Comparison of ENCODE assay signal across 1 cellular context in the genomic region with DNA sequence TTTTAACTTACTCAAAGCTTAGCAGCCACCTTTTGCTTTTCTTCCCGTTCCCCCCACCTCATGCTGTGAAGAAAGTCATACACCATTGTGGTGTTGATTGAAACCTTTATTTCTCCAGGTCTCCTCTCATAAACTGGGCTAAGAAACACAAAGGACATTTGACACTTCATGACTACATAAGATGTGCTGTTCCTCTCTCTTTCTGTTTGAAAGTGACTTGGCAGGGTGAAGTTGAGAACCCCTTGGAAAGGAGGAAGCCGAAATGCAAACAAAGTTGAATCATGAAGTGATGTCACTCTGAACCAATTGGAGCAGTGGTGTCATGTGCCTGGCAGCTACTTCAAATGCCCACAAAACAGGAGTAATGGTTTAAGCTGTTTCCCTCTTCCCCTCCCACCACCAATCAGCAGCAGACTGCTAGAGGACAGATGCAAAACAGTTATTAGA.
TF ChIP-seq lines count a peak whose summit lies in the region.

No MANE protein-coding gene starts in this region.

TF ChIP-seq in HEK293, 187 proteins besides CTCF, POLR2A, EP300 and RAD21 (continued from another document and continues in another):
- TF ChIP-seq ZNF140 (tag by site-specific recombination; IDR thresholded peaks at IDR 0.05): no peak
- TF ChIP-seq BCL11B (tag by site-specific recombination; IDR thresholded peaks at IDR 0.05; ENCODE audit: low read depth): no peak
- TF ChIP-seq ZNF341 (tag by site-specific recombination; IDR thresholded peaks at IDR 0.05; ENCODE audit: low read depth): peak; percentile 84
- TF ChIP-seq, protein P1, sequence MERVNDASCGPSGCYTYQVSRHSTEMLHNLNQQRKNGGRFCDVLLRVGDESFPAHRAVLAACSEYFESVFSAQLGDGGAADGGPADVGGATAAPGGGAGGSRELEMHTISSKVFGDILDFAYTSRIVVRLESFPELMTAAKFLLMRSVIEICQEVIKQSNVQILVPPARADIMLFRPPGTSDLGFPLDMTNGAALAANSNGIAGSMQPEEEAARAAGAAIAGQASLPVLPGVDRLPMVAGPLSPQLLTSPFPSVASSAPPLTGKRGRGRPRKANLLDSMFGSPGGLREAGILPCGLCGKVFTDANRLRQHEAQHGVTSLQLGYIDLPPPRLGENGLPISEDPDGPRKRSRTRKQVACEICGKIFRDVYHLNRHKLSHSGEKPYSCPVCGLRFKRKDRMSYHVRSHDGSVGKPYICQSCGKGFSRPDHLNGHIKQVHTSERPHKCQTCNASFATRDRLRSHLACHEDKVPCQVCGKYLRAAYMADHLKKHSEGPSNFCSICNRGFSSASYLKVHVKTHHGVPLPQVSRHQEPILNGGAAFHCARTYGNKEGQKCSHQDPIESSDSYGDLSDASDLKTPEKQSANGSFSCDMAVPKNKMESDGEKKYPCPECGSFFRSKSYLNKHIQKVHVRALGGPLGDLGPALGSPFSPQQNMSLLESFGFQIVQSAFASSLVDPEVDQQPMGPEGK (tag by site-specific recombination; IDR thresholded peaks at IDR 0.05): peak; percentile 41; the same call in 1 of the 2 replicates
- no peak for TF ChIP-seq ZNF677 (tag by site-specific recombination; IDR thresholded peaks at IDR 0.05)
- peak; percentile 92 for TF ChIP-seq ZXDB (tag by site-specific recombination; IDR thresholded peaks at IDR 0.05)
- TF ChIP-seq ZFP37 (tag by site-specific recombination; IDR thresholded peaks at IDR 0.05): peak; percentile 59; the same call in 1 of the 2 replicates
- TF ChIP-seq ZNF132 (tag by site-specific recombination; IDR thresholded peaks at IDR 0.05; ENCODE audit: borderline replicate concordance): no peak
- TF ChIP-seq ZNF792 (tag by site-specific recombination; IDR thresholded peaks at IDR 0.05): no peak
- TF ChIP-seq ZBTB17 (tag by site-specific recombination; IDR thresholded peaks at IDR 0.05): peak; percentile 80
- peak; percentile 95 for TF ChIP-seq ZNF394 (tag by site-specific recombination; IDR thresholded peaks at IDR 0.05; ENCODE audit: borderline replicate concordance)
- no peak for TF ChIP-seq ZNF391 (tag by site-specific recombination; IDR thresholded peaks at IDR 0.05; ENCODE audit: borderline replicate concordance, low read depth)
- TF ChIP-seq HOXC10 (CRISPR knock-in tag; IDR thresholded peaks at IDR 0.05): no peak
- TF ChIP-seq ZNF629 (tag by site-specific recombination; IDR thresholded peaks at IDR 0.05): peak; percentile 98
- TF ChIP-seq ZNF202 (tag by site-specific recombination; IDR thresholded peaks at IDR 0.05; ENCODE audit: borderline replicate concordance): no peak
- TF ChIP-seq ZNF366 (tag by site-specific recombination; conservative IDR thresholded peaks at IDR 0.05): peak; percentile 96
- TF ChIP-seq ZNF561 (tag by site-specific recombination; IDR thresholded peaks at IDR 0.05; ENCODE audit: borderline replicate concordance): peak; percentile 86; the same call in 1 of the 2 replicates
- TF ChIP-seq, protein P2, sequence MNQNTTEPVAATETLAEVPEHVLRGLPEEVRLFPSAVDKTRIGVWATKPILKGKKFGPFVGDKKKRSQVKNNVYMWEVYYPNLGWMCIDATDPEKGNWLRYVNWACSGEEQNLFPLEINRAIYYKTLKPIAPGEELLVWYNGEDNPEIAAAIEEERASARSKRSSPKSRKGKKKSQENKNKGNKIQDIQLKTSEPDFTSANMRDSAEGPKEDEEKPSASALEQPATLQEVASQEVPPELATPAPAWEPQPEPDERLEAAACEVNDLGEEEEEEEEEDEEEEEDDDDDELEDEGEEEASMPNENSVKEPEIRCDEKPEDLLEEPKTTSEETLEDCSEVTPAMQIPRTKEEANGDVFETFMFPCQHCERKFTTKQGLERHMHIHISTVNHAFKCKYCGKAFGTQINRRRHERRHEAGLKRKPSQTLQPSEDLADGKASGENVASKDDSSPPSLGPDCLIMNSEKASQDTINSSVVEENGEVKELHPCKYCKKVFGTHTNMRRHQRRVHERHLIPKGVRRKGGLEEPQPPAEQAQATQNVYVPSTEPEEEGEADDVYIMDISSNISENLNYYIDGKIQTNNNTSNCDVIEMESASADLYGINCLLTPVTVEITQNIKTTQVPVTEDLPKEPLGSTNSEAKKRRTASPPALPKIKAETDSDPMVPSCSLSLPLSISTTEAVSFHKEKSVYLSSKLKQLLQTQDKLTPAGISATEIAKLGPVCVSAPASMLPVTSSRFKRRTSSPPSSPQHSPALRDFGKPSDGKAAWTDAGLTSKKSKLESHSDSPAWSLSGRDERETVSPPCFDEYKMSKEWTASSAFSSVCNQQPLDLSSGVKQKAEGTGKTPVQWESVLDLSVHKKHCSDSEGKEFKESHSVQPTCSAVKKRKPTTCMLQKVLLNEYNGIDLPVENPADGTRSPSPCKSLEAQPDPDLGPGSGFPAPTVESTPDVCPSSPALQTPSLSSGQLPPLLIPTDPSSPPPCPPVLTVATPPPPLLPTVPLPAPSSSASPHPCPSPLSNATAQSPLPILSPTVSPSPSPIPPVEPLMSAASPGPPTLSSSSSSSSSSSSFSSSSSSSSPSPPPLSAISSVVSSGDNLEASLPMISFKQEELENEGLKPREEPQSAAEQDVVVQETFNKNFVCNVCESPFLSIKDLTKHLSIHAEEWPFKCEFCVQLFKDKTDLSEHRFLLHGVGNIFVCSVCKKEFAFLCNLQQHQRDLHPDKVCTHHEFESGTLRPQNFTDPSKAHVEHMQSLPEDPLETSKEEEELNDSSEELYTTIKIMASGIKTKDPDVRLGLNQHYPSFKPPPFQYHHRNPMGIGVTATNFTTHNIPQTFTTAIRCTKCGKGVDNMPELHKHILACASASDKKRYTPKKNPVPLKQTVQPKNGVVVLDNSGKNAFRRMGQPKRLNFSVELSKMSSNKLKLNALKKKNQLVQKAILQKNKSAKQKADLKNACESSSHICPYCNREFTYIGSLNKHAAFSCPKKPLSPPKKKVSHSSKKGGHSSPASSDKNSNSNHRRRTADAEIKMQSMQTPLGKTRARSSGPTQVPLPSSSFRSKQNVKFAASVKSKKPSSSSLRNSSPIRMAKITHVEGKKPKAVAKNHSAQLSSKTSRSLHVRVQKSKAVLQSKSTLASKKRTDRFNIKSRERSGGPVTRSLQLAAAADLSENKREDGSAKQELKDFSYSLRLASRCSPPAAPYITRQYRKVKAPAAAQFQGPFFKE (tag by site-specific recombination; IDR thresholded peaks at IDR 0.05; ENCODE audit: borderline replicate concordance): no peak
- TF ChIP-seq, protein P3, sequence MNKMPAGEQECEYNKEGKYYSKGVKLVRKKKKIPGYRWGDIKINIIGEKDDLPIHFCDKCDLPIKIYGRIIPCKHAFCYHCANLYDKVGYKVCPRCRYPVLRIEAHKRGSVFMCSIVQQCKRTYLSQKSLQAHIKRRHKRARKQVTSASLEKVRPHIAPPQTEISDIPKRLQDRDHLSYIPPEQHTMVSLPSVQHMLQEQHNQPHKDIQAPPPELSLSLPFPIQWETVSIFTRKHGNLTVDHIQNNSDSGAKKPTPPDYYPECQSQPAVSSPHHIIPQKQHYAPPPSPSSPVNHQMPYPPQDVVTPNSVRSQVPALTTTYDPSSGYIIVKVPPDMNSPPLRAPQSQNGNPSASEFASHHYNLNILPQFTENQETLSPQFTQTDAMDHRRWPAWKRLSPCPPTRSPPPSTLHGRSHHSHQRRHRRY (tag by site-specific recombination; IDR thresholded peaks at IDR 0.05): no peak
- TF ChIP-seq ZNF416 (tag by site-specific recombination; IDR thresholded peaks at IDR 0.05): no peak
- peak; percentile 55; the same call in 1 of the 2 replicates for TF ChIP-seq ZNF10 (tag by site-specific recombination; IDR thresholded peaks at IDR 0.05)
- TF ChIP-seq ZNF660 (tag by site-specific recombination; IDR thresholded peaks at IDR 0.05): peak; percentile 50; the same call in 1 of the 2 replicates
- TF ChIP-seq REST (tag by site-specific recombination; IDR thresholded peaks at IDR 0.05): no peak
- TF ChIP-seq, protein P4, sequence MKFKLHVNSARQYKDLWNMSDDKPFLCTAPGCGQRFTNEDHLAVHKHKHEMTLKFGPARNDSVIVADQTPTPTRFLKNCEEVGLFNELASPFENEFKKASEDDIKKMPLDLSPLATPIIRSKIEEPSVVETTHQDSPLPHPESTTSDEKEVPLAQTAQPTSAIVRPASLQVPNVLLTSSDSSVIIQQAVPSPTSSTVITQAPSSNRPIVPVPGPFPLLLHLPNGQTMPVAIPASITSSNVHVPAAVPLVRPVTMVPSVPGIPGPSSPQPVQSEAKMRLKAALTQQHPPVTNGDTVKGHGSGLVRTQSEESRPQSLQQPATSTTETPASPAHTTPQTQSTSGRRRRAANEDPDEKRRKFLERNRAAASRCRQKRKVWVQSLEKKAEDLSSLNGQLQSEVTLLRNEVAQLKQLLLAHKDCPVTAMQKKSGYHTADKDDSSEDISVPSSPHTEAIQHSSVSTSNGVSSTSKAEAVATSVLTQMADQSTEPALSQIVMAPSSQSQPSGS (tag by site-specific recombination; IDR thresholded peaks at IDR 0.05; ENCODE audit: low read depth): peak; percentile 93
- TF ChIP-seq ZNF184 (tag by site-specific recombination; IDR thresholded peaks at IDR 0.05): peak; percentile 69
- TF ChIP-seq ZNF335 (tag by site-specific recombination; conservative IDR thresholded peaks at IDR 0.05): peak; percentile 48
- peak; percentile 94 for TF ChIP-seq TRIM28 (IDR thresholded peaks at IDR 0.05; ENCODE audit: borderline replicate concordance, low read length)
- TF ChIP-seq ZFHX2 (tag by site-specific recombination; conservative IDR thresholded peaks at IDR 0.05): no peak; the same call in 1 of the 2 replicates
- TF ChIP-seq ZNF768 (tag by site-specific recombination; IDR thresholded peaks at IDR 0.05): no peak
- peak; percentile 30; the same call in 1 of the 2 replicates for TF ChIP-seq ZNF76 (tag by site-specific recombination; IDR thresholded peaks at IDR 0.05; ENCODE audit: borderline replicate concordance, low read depth)
- TF ChIP-seq PRDM1 (tag by site-specific recombination; IDR thresholded peaks at IDR 0.05): peak; percentile 93
- TF ChIP-seq, protein P5, sequence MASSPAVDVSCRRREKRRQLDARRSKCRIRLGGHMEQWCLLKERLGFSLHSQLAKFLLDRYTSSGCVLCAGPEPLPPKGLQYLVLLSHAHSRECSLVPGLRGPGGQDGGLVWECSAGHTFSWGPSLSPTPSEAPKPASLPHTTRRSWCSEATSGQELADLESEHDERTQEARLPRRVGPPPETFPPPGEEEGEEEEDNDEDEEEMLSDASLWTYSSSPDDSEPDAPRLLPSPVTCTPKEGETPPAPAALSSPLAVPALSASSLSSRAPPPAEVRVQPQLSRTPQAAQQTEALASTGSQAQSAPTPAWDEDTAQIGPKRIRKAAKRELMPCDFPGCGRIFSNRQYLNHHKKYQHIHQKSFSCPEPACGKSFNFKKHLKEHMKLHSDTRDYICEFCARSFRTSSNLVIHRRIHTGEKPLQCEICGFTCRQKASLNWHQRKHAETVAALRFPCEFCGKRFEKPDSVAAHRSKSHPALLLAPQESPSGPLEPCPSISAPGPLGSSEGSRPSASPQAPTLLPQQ (tag by site-specific recombination; IDR thresholded peaks at IDR 0.05): peak; percentile 77
- TF ChIP-seq KLF8 (tag by site-specific recombination; IDR thresholded peaks at IDR 0.05): no peak
- no peak for TF ChIP-seq YY2 (tag by site-specific recombination; IDR thresholded peaks at IDR 0.05)
- TF ChIP-seq BCL11A (tag by site-specific recombination; IDR thresholded peaks at IDR 0.05; ENCODE audit: low read depth): peak; percentile 25; the same call in 1 of the 2 replicates
- peak; percentile 93 for TF ChIP-seq OSR2 (tag by site-specific recombination; IDR thresholded peaks at IDR 0.05)
- TF ChIP-seq IKZF3 (tag by site-specific recombination; IDR thresholded peaks at IDR 0.05): peak; percentile 78
- TF ChIP-seq OVOL3 (tag by site-specific recombination; IDR thresholded peaks at IDR 0.05): peak; percentile 35; the same call in 1 of the 2 replicates
- TF ChIP-seq PRDM6 (tag by site-specific recombination; IDR thresholded peaks at IDR 0.05): peak; percentile 99
- TF ChIP-seq, protein P6, sequence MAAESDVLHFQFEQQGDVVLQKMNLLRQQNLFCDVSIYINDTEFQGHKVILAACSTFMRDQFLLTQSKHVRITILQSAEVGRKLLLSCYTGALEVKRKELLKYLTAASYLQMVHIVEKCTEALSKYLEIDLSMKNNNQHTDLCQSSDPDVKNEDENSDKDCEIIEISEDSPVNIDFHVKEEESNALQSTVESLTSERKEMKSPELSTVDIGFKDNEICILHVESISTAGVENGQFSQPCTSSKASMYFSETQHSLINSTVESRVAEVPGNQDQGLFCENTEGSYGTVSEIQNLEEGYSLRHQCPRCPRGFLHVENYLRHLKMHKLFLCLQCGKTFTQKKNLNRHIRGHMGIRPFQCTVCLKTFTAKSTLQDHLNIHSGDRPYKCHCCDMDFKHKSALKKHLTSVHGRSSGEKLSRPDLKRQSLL (tag by site-specific recombination; IDR thresholded peaks at IDR 0.05): no peak
